ENCODE assay signal across 8 cellular contexts in genomic region chr5:134647750-134648424, GRCh38. TPM values are rescaled to one million over a fixed set of nuclear protein-coding genes. Genes with fewer than 3 reads are reported as not detected.
DNase-seq lines count a peak whose midpoint lies in the region; ATAC-seq, FAIRE-seq and TF ChIP-seq lines count a peak whose summit lies in the region.

No MANE protein-coding gene starts in this region.

- no peaks in the 10 kb centered on the region for H3K36me3 ChIP-seq in OCI-LY1 (ENCODE audit: insufficient read depth, low read length)
- no peaks in the 10 kb centered on the region for H3K36me3 ChIP-seq in astrocyte (ENCODE audit: insufficient read depth, low read length)
- no peaks in the 10 kb centered on the region for H3K36me3 ChIP-seq in small intestine (ENCODE audit: control insufficient read depth in 2 of 2, insufficient read depth in 2 of 2, low read length in 2 of 2)

- H2AFZ ChIP-seq in OCI-LY1 (ENCODE audit: low read length) (no peak overlapping the region), astrocyte (ENCODE audit: low read depth, low read length) (peak overlapping the region; percentile 81)

- H3K4me2 ChIP-seq in OCI-LY1 (ENCODE audit: low read length) (peak overlapping the region; percentile 73), astrocyte (ENCODE audit: low read length) (peak overlapping the region; percentile 86)

- H3K9me3 Mint-ChIP-seq in astrocyte (ENCODE audit: unreplicated experiment): no peaks in the 10 kb centered on the region

- peaks cover 11% of the 10 kb centered on the region for H3K4me1 Mint-ChIP-seq in astrocyte (ENCODE audit: low read depth, unreplicated experiment)

- H3K9me3 ChIP-seq in OCI-LY1 (ENCODE audit: low read length) (no peaks in the 10 kb centered on the region), astrocyte (ENCODE audit: insufficient read depth, low read depth, low read length) (no peaks in the 10 kb centered on the region), iPS-18c (ENCODE audit: control insufficient read depth, insufficient read depth, low read length) (no peaks in the 10 kb centered on the region), small intestine (ENCODE audit: control insufficient read depth, low read depth) (no peaks in the 10 kb centered on the region)

- H3F3A ChIP-seq in OCI-LY1 (ENCODE audit: insufficient read depth, low read length): no peaks in the 10 kb centered on the region

- no peak for TF ChIP-seq CTCF in OCI-LY1 (IDR thresholded peaks at IDR 0.05; ENCODE audit: low read length)
- no peak for TF ChIP-seq CTCF in astrocyte (IDR thresholded peaks at IDR 0.05; ENCODE audit: insufficient read depth, low read depth, low read length)

- H3K27me3 Mint-ChIP-seq in astrocyte (ENCODE audit: low read depth, unreplicated experiment): no peaks in the 10 kb centered on the region

- H3K4me3 ChIP-seq in OCI-LY1 (ENCODE audit: low read depth, low read length, poor library complexity, severe bottlenecking) (peak overlapping the region; percentile 92), astrocyte (ENCODE audit: insufficient read depth, low read depth, low read length) (peak overlapping the region; percentile 90), iPS-18c (ENCODE audit: insufficient read depth, low read depth, low read length) (peak overlapping the region; percentile 99), small intestine (ENCODE audit: low read depth in 1 of 2, low read length in 2 of 2) (peak overlapping the region; percentile 92 to 100)

- ATAC-seq in HG02884 (IDR thresholded peaks at IDR 0.05; ENCODE audit: unreplicated experiment): peak; percentile 34

- H3K27me3 ChIP-seq in OCI-LY1 (ENCODE audit: insufficient read depth, low read length) (no peaks in the 10 kb centered on the region), astrocyte (ENCODE audit: insufficient read depth, low read length) (no peaks in the 10 kb centered on the region), small intestine (ENCODE audit: control insufficient read depth in 2 of 2, insufficient read depth in 2 of 2, low read length in 2 of 2) (no peaks in the 10 kb centered on the region)

- peak overlapping the region; percentile 86 for H3K9ac ChIP-seq in OCI-LY1 (ENCODE audit: low read length)
- H3K9ac ChIP-seq in astrocyte (ENCODE audit: low read length): peak overlapping the region; percentile 99

- peaks cover 2% of the 10 kb centered on the region for H3K36me3 Mint-ChIP-seq in astrocyte (ENCODE audit: low read depth, unreplicated experiment)

- H3K4me3 Mint-ChIP-seq in astrocyte (ENCODE audit: unreplicated experiment): peak overlapping the region; percentile 98

- peaks cover 39% of the 10 kb centered on the region for H3K4me1 ChIP-seq in OCI-LY1 (ENCODE audit: insufficient read depth, low read length, severe bottlenecking)
- H3K4me1 ChIP-seq in astrocyte (ENCODE audit: insufficient read depth, low read length): peaks cover 9% of the 10 kb centered on the region
- H3K4me1 ChIP-seq in small intestine (ENCODE audit: control insufficient read depth in 2 of 2, insufficient read depth in 1 of 2, low read depth in 1 of 2, low read length in 1 of 2): peaks cover 0 to 2% of the 10 kb centered on the region in 2 donors

- H3K27ac Mint-ChIP-seq in astrocyte (ENCODE audit: unreplicated experiment): peak overlapping the region; percentile 100

- WGBS in small intestine, 3 donors: 2 to 5% (median 3%) methylated on average over 15 of the region's 15 CpGs

- peak; percentile 23 to 34 for DNase-seq in activated CD4-positive, alpha-beta T cell treated with anti-CD3 and anti-CD28 coated beads for 4 hours
- no peak for DNase-seq in activated CD4-positive, alpha-beta T cell treated with anti-CD3 and anti-CD28 coated beads for 1 hour
- DNase-seq in astrocyte (ENCODE audit: low read depth): peak; percentile 58
- peak; percentile 62 for DNase-seq in small intestine
- DNase-seq in superior temporal gyrus (ENCODE audit: extremely low spot score): no peak

- no peaks in the 10 kb centered on the region for H3K9me2 ChIP-seq in OCI-LY1 (ENCODE audit: low read depth, low read length)

- H4K20me1 ChIP-seq in OCI-LY1 (ENCODE audit: insufficient read depth, low read length) (no peaks in the 10 kb centered on the region), astrocyte (ENCODE audit: insufficient read depth, low read length) (peaks cover 32% of the 10 kb centered on the region)

- H3K27ac ChIP-seq in OCI-LY1 (ENCODE audit: low read depth, low read length, poor library complexity, severe bottlenecking) (peak overlapping the region; percentile 95), astrocyte (ENCODE audit: low read depth, low read length) (peak overlapping the region; percentile 99), small intestine (ENCODE audit: low read depth in 1 of 2, low read length in 1 of 2) (peak overlapping the region; percentile 93 to 98)

- H3K79me2 ChIP-seq in OCI-LY1 (ENCODE audit: insufficient read depth, low read length) (peaks cover 25% of the 10 kb centered on the region), astrocyte (ENCODE audit: insufficient read depth, low read length) (peaks cover 51% of the 10 kb centered on the region)

- FAIRE-seq in astrocyte (lab: Jason Lieb, UNC) (no peak), small intestine (lab: Jason Lieb, UNC) (no peak)

RNA-seq across cellular contexts. Expression of gene SEC24A, which starts 0.7 kb away (rescaled TPM):
- 51.9 and 56.1 TPM in 2 replicates for total RNA-seq in astrocyte
- 10 to 100 TPM in 2 of 3 donors, 1 to 10 TPM in 1; 9.9 to 23.3 (median 18.6) TPM for polyA plus RNA-seq in small intestine

RNA-seq across cellular contexts. Expression of gene SAR1B, which starts 15.3 kb away (rescaled TPM):
- total RNA-seq in astrocyte: 63.8 and 64.3 TPM in 2 replicates
- polyA plus RNA-seq in small intestine: 10 to 100 TPM; 45.5 to 70.7 (median 63.5) TPM

Comparison
In these comparisons a context has a peak if more than half of its experiments do, and no peak if none do; other contexts are left out.
1. DNase-seq: peak in activated CD4-positive, alpha-beta T cell treated with anti-CD3 and anti-CD28 coated beads for 4 hours (2 of 2), astrocyte (single experiment) and small intestine (single experiment); none in activated CD4-positive, alpha-beta T cell treated with anti-CD3 and anti-CD28 coated beads for 1 hour (single experiment) and superior temporal gyrus (single experiment).
2. Peak in every context shown above with its lines, with median percentiles within 50 percentile points of each other: H3K27ac ChIP-seq and H3K4me3 ChIP-seq.